In the genomic region with DNA sequence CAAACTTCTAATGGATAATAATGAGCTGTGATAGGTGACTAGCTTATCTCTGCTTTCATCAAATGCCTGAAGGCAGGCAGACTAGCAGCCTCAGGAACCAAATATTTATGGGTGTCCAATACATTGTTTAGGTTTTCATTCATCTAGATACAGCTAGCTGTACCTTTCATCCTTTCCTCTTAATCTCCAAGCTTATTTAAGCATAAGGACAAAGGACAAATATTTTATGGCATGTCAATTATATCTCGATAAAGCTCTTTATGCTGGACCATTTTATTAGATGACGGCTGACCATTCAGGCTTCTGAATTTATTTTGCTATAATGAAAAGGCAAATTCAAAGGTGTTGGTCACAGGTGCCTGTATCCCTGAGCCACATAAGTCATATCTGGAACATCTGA, we compare ENCODE assay signal across 32 cellular contexts.
"Had no signal": no experiment of that assay in that cellular context is flagged by ENCODE, and none has a peak within 500 bp of the region (broad histone marks: within the 10 kb centered on the region; RNA-seq: fewer than 3 reads in every experiment).

No MANE protein-coding gene starts in this region.

- H3K9me3 Mint-ChIP-seq: activated CD4-positive, alpha-beta memory T cell treated with anti-CD3 and anti-CD28 coated beads, Interleukin-2, amount 10 ng/mL, durations not matched to agents 7 days and 5 days had no signal

- H2AFZ ChIP-seq: PC-9 had no signal

- H3K27ac ChIP-seq: adrenal gland, body of pancreas, breast epithelium, PC-9, RWPE1, WERI-Rb-1 had no signal

- H3K36me3 ChIP-seq: breast epithelium had no signal

- H3K4me1 ChIP-seq: adrenal gland, body of pancreas, breast epithelium had no signal

- H3K4me3 Mint-ChIP-seq: activated CD4-positive, alpha-beta memory T cell treated with anti-CD3 and anti-CD28 coated beads, Interleukin-2, amount 10 ng/mL, durations not matched to agents 7 days and 5 days; activated CD8-positive, alpha-beta memory T cell treated with anti-CD3 and anti-CD28 coated beads, Interleukin-2, amount 10 ng/mL, durations not matched to agents 7 days and 5 days had no signal

- DNase-seq: activated CD4-positive, alpha-beta memory T cell treated with anti-CD3 and anti-CD28 coated beads, Interleukin-2, amount 10 ng/mL, durations not matched to agents 7 days and 5 days; activated CD4-positive, alpha-beta T cell treated with anti-CD3 and anti-CD28 coated beads for 1 hour; activated CD4-positive, alpha-beta T cell treated with anti-CD3 and anti-CD28 coated beads for 48 hours; activated CD4-positive, CD25-positive, alpha-beta regulatory T cell; activated CD8-positive, alpha-beta memory T cell treated with anti-CD3 and anti-CD28 coated beads for 24 hours; activated CD8-positive, alpha-beta memory T cell treated with anti-CD3 and anti-CD28 coated beads, Interleukin-2, amount 10 ng/mL, durations not matched to agents 7 days and 5 days; activated CD8-positive, alpha-beta memory T cell treated with anti-CD3 and anti-CD28 coated beads, Interleukin-2, amount 50 U/mL, for 48 hours; activated effector memory CD4-positive, alpha-beta T cell treated with anti-CD3 and anti-CD28 coated beads, Interleukin-2, amount 50 U/mL, for 16 hours; activated naive CD4-positive, alpha-beta T cell; activated naive CD4-positive, alpha-beta T cell treated with anti-CD3 and anti-CD28 coated beads, Interleukin-2, amount 50 U/mL, for 16 hours; activated T-cell treated with anti-CD3 and anti-CD28 coated beads, Interleukin-2, amount 50 U/mL, for 1 hour; adrenal gland; body of pancreas; NCI-H1105; NCI-H1417 treated with DMSO at 0.1 percent for 48 hours; NCI-H187 treated with DMSO at 0.1 percent for 48 hours; NCI-H2081; NCI-H2171 treated with DMSO at 0.1 percent for 48 hours; NCI-H2227 treated with DMSO at 0.1 percent for 48 hours; NCI-H446; NCI-H510A treated with DMSO at 0.1 percent for 48 hours; NCI-H748 treated with DMSO at 0.1 percent for 48 hours; NK-92 treated with Interleukin-12 subunit alpha and Interleukin-12 subunit beta, amount 100 ng/mL, for 24 hours; PC-9; Right ventricle myocardium superior; SW 1271; T-helper 1 cell; T1000; WERI-Rb-1 had no signal

- H3K27me3 ChIP-seq: adrenal gland, body of pancreas, breast epithelium had no signal

- H3K27me3 Mint-ChIP-seq: activated CD4-positive, alpha-beta memory T cell treated with anti-CD3 and anti-CD28 coated beads, Interleukin-2, amount 10 ng/mL, durations not matched to agents 7 days and 5 days; activated CD8-positive, alpha-beta memory T cell treated with anti-CD3 and anti-CD28 coated beads, Interleukin-2, amount 10 ng/mL, durations not matched to agents 7 days and 5 days had no signal

- H3K27ac Mint-ChIP-seq: activated CD4-positive, alpha-beta memory T cell treated with anti-CD3 and anti-CD28 coated beads, Interleukin-2, amount 10 ng/mL, durations not matched to agents 7 days and 5 days; activated CD8-positive, alpha-beta memory T cell treated with anti-CD3 and anti-CD28 coated beads, Interleukin-2, amount 10 ng/mL, durations not matched to agents 7 days and 5 days had no signal

- ATAC-seq: activated CD8-positive, alpha-beta memory T cell treated with anti-CD3 and anti-CD28 coated beads, Interleukin-2, amount 10 ng/mL, durations not matched to agents 7 days and 5 days; body of pancreas; K562 had no signal

- H3K4me3 ChIP-seq: adrenal gland, body of pancreas, breast epithelium, K562, PC-9 had no signal

- H3K9me3 ChIP-seq: adrenal gland, body of pancreas, breast epithelium had no signal

- H3K4me2 ChIP-seq: PC-9 had no signal
